ENCODE assay signal across 2 cellular contexts in genomic region chr3:52843881-52844280, GRCh38.
TF ChIP-seq lines count a peak whose summit lies in the region.

No MANE protein-coding gene starts in this region.

TF ChIP-seq in liver, 16 proteins besides CTCF, POLR2A, EP300 and RAD21:
- no peak for TF ChIP-seq YY1 (IDR thresholded peaks at IDR 0.05)
- TF ChIP-seq HNF4A (conservative IDR thresholded peaks at IDR 0.05), result no peak
- no peak for TF ChIP-seq MAX (IDR thresholded peaks at IDR 0.05)
- TF ChIP-seq ATF3 (IDR thresholded peaks at IDR 0.05), result no peak
- no peak for TF ChIP-seq JUND (IDR thresholded peaks at IDR 0.05)
- no peak for TF ChIP-seq HNF4G (IDR thresholded peaks at IDR 0.05)
- no peak for TF ChIP-seq NR2F2 (IDR thresholded peaks at IDR 0.05)
- TF ChIP-seq FOXA2 (IDR thresholded peaks at IDR 0.05), result no peak
- no peak for TF ChIP-seq FOXA1 (IDR thresholded peaks at IDR 0.05)
- TF ChIP-seq TAF1 (conservative IDR thresholded peaks at IDR 0.05), result no peak
- TF ChIP-seq ZBTB33 (IDR thresholded peaks at IDR 0.05), result no peak
- no peak for TF ChIP-seq REST (IDR thresholded peaks at IDR 0.05)
- no peak for TF ChIP-seq EGR1 (IDR thresholded peaks at IDR 0.05; ENCODE audit: low read depth in 2 of 2)
- TF ChIP-seq RXRA (IDR thresholded peaks at IDR 0.05), result no peak
- TF ChIP-seq SP1 (IDR thresholded peaks at IDR 0.05), result no peak
- TF ChIP-seq GABPA (IDR thresholded peaks at IDR 0.05 in 1 of 2, conservative IDR thresholded peaks at IDR 0.05 in 1 of 2), result no peak

TF ChIP-seq in HepG2, 621 proteins besides CTCF, POLR2A, EP300 and RAD21:
- TF ChIP-seq SAFB2 (CRISPR knock-in tag; IDR thresholded peaks at IDR 0.05; ENCODE audit: borderline replicate concordance, low read depth), result no peak
- no peak for TF ChIP-seq ZNF432 (CRISPR knock-in tag; IDR thresholded peaks at IDR 0.05; ENCODE audit: borderline replicate concordance)
- no peak for TF ChIP-seq ELF3 (CRISPR knock-in tag; IDR thresholded peaks at IDR 0.05)
- no peak for TF ChIP-seq ZNF710 (CRISPR knock-in tag; IDR thresholded peaks at IDR 0.05; ENCODE audit: borderline replicate concordance)
- no peak for TF ChIP-seq REXO4 (CRISPR knock-in tag; IDR thresholded peaks at IDR 0.05; ENCODE audit: borderline replicate concordance)
- TF ChIP-seq TSC22D2 (CRISPR knock-in tag; IDR thresholded peaks at IDR 0.05; ENCODE audit: borderline replicate concordance), result no peak
- no peak for TF ChIP-seq WIZ (CRISPR knock-in tag; IDR thresholded peaks at IDR 0.05)
- no peak for TF ChIP-seq ZKSCAN8 (CRISPR knock-in tag; IDR thresholded peaks at IDR 0.05; ENCODE audit: borderline replicate concordance)
- TF ChIP-seq ZNF34 (CRISPR knock-in tag; IDR thresholded peaks at IDR 0.05; ENCODE audit: borderline replicate concordance), result no peak
- TF ChIP-seq NCOA5 (CRISPR knock-in tag; IDR thresholded peaks at IDR 0.05), result no peak
- TF ChIP-seq SP4 (CRISPR knock-in tag; IDR thresholded peaks at IDR 0.05), result no peak
